ENCODE assay signal across 8 cellular contexts in the genomic region with DNA sequence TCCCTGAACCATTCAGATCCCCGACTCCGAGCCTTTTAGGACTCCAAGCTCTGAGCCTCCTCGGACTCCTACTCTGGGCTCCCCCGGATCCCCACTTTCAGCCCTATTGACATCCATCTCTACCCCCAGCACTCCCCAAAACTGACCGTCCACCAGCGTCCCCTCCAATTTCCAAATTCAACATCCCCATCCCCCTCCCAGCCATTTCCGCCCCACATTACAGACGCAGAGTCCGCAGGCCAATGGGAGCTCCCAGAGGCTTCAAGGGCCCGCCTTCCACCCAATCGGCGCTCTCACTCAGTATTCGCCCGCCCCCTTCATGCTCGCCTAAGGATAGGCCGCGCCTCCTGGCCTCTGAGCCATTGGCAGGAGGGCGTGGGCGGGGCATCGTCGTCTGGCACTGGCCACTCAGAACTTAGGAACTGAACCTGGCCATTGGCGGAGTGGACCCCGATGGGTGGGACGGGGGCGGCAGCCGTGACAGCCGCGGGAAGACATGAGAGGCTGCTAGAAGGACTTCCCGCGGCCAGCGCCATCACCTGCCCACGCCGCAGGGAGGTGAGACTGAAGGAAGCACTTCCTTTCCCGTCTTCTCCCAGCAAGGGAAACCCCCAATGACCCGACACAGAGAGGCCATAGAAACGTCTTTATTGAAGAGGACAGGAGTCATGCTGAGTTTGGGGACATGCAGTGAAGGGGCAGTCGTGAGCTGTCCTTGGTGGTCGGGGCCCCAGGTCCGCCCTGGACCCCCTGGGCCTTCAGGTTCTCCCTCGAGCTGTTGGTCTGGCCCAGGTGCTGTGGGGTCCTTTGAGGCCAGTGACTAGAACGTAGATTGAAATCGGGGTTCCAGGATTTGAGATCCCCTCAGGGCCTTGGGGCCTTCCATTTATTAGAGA. TPM values are rescaled to one million over a fixed set of nuclear protein-coding genes. Genes with fewer than 3 reads are reported as not detected.
DNase-seq lines count a peak whose midpoint lies in the region; ATAC-seq and TF ChIP-seq lines count a peak whose summit lies in the region.

A gene (minus strand): TSS at position 185 of the 896 bp plus-strand sequence. CDS start 816 bp downstream, outside the sequence.

- no peaks in the 10 kb centered on the region for H3K27me3 Mint-ChIP-seq in activated CD4-positive, alpha-beta memory T cell treated with anti-CD3 and anti-CD28 coated beads for 36 hours

- H3K4me3 Mint-ChIP-seq in activated CD4-positive, alpha-beta memory T cell treated with anti-CD3 and anti-CD28 coated beads for 36 hours = peak within 1 kb of the TSS; percentile 99

- H3K36me3 ChIP-seq in duodenal mucosa (ENCODE audit: control insufficient read depth in 1 of 2, insufficient read depth in 2 of 2, low read length in 2 of 2) (peaks cover 0 to 4% of the 10 kb centered on the region in 2 donors), right lobe of liver (no peaks in the 10 kb centered on the region)

- peaks cover 36% of the 10 kb centered on the region for H3K4me1 Mint-ChIP-seq in activated CD4-positive, alpha-beta memory T cell treated with anti-CD3 and anti-CD28 coated beads for 36 hours (ENCODE audit: low read depth)

- peak within 1 kb of the TSS; percentile 84 to 89 for H3K9ac ChIP-seq in duodenal mucosa (ENCODE audit: low read depth in 1 of 2, low read length in 2 of 2)

- peak; percentile 43 for TF ChIP-seq POLR2A in right lobe of liver (IDR thresholded peaks at IDR 0.05)

- H3K27ac ChIP-seq in duodenal mucosa (ENCODE audit: low read depth, low read length) = peak within 1 kb of the TSS; percentile 20
- peak within 1 kb of the TSS; percentile 70 to 76 (median 70) for H3K27ac ChIP-seq in right lobe of liver

- no peak for TF ChIP-seq CTCF in right lobe of liver (IDR thresholded peaks at IDR 0.05)

- H3K27me3 ChIP-seq in duodenal mucosa (ENCODE audit: control insufficient read depth in 1 of 2, insufficient read depth in 2 of 2, low read length in 2 of 2) = no peaks in the 10 kb centered on the region
- no peaks in the 10 kb centered on the region for H3K27me3 ChIP-seq in right lobe of liver

- intact Hi-C loops in activated CD4-positive, alpha-beta memory T cell treated with anti-CD3 and anti-CD28 coated beads for 36 hours (cut with micrococcal nuclease) = loop anchor here (1.0 to 2.0 kb wide), 3 partner anchors 19 to 101 kb away; a partner anchor contains a TSS
- intact Hi-C loops in right lobe of liver (cut with DNase I) = no loop called here

- DNase-seq in CD1c-positive myeloid dendritic cell (ENCODE audit: extremely low spot score) = peak; percentile 100
- peak; percentile 97 for DNase-seq in NCI-H82 treated with DMSO at 0.1 percent for 48 hours (lab: John Stamatoyannopoulos, UW; ENCODE audit: unreplicated experiment)
- peak; percentile 100 for DNase-seq in activated CD4-positive, alpha-beta memory T cell treated with anti-CD3 and anti-CD28 coated beads for 36 hours
- peak; percentile 100 for DNase-seq in right lobe of liver
- DNase-seq in stimulated activated CD4-positive, alpha-beta T cell treated with anti-CD3 and anti-CD28 coated beads, Interleukin-4, amount 100 ng/mL, for 4 hours = peak; percentile 98 to 99

- H3K27ac Mint-ChIP-seq in activated CD4-positive, alpha-beta memory T cell treated with anti-CD3 and anti-CD28 coated beads for 36 hours = peak within 1 kb of the TSS; percentile 95

- H3K4me3 ChIP-seq in duodenal mucosa (ENCODE audit: low read depth in 1 of 2, low read length in 2 of 2) (peak within 1 kb of the TSS; percentile 78 to 93), right lobe of liver (peak within 1 kb of the TSS; percentile 61 to 76 (median 72))

- CTCF ChIA-PET in activated CD4-positive, alpha-beta memory T cell treated with anti-CD3 and anti-CD28 coated beads for 36 hours (lab: Charles Lee) = interaction anchor here (0.7 to 1.3 kb wide), 3 partner anchors 17 to 959 kb away, joined by 3 to 5 read pairs (median 5); no protein-coding TSS in a partner anchor

- H3K9me3 Mint-ChIP-seq in activated CD4-positive, alpha-beta memory T cell treated with anti-CD3 and anti-CD28 coated beads for 36 hours = no peaks in the 10 kb centered on the region

- H3K9me3 ChIP-seq in duodenal mucosa (ENCODE audit: control insufficient read depth in 1 of 2, low read length in 2 of 2) (no peaks in the 10 kb centered on the region), right lobe of liver (no peaks in the 10 kb centered on the region)

- peaks cover 12 to 19% of the 10 kb centered on the region in 2 donors for H3K4me1 ChIP-seq in duodenal mucosa (ENCODE audit: control insufficient read depth in 1 of 2, insufficient read depth in 2 of 2, low read length in 2 of 2)
- peaks cover 0 to 11% (median 0%) of the 10 kb centered on the region in 4 donors for H3K4me1 ChIP-seq in right lobe of liver

- POLR2A ChIA-PET in activated CD4-positive, alpha-beta memory T cell treated with anti-CD3 and anti-CD28 coated beads for 36 hours (lab: Charles Lee) = interaction anchor here (1.2 to 1.7 kb wide), 5 partner anchors 20 to 114 kb away, joined by 3 to 12 read pairs (median 4); a partner anchor contains a TSS

- peaks cover 4% of the 10 kb centered on the region for H3K36me3 Mint-ChIP-seq in activated CD4-positive, alpha-beta memory T cell treated with anti-CD3 and anti-CD28 coated beads for 36 hours

- 0% methylated on average over 24 of the region's 42 CpGs for WGBS in right lobe of liver (ENCODE audit: insufficient coverage, low coverage, low lambda C conversion rate, missing lambda C conversion rate)

- ATAC-seq in GM19438 (IDR thresholded peaks at IDR 0.05; ENCODE audit: low read depth, unreplicated experiment) (peak; percentile 98), HG03575 (IDR thresholded peaks at IDR 0.05; ENCODE audit: extremely low read depth, insufficient number of reproducible peaks, low FRiP score, unreplicated experiment) (peak; percentile 58), right lobe of liver (peak; percentile 96 to 98 (median 96))

RNA-seq across cellular contexts. Expression of the gene that starts here (rescaled TPM):
- 10 to 100 TPM; 40.9 to 44.7 TPM for total RNA-seq in activated CD4-positive, alpha-beta memory T cell treated with anti-CD3 and anti-CD28 coated beads for 36 hours
- total RNA-seq in right lobe of liver = 10 to 100 TPM in 5 of 6 experiments, 1 to 10 TPM in 1; 9.7 to 31.2 (median 11.5) TPM

Comparison
In these comparisons a context has a peak if more than half of its experiments do, and no peak if none do; other contexts are left out.
1. Peak in every context shown above with its lines: DNase-seq, ATAC-seq, H3K4me3 ChIP-seq and H3K27ac ChIP-seq.